9 cellular contexts compared by ENCODE assay signal in genomic region chrX:147913570-147913969, GRCh38. TPM values are rescaled to one million over a fixed set of nuclear protein-coding genes. Genes with fewer than 3 reads are reported as not detected.
A peak's percentile ranks its signal among the peaks of the same experiment; 100 is the strongest.
DNase-seq lines count a peak whose midpoint lies in the region; ATAC-seq and TF ChIP-seq lines count a peak whose summit lies in the region.
"Had no signal": no experiment of that assay in that cellular context is flagged by ENCODE, and none has a peak within 500 bp of the region (broad histone marks: within the 10 kb centered on the region; RNA-seq: fewer than 3 reads in every experiment).

No MANE protein-coding gene starts in this region.

- no peaks in the 10 kb centered on the region for H3F3A ChIP-seq in OCI-LY1 (ENCODE audit: insufficient read depth, low read length)

- no peak overlapping the region for H2AFZ ChIP-seq in OCI-LY1 (ENCODE audit: low read length)

- H3K4me1 ChIP-seq in ES-I3 (ENCODE audit: insufficient read depth, low read length) (peaks cover 3% of the 10 kb centered on the region; the same call in 1 of the 2 replicates), OCI-LY1 (ENCODE audit: insufficient read depth, low read length, severe bottlenecking) (peaks cover 66% of the 10 kb centered on the region), ectodermal cell (ENCODE audit: control insufficient read depth, insufficient read depth, low read length) (peaks cover 4% of the 10 kb centered on the region)

- H3K27ac ChIP-seq in OCI-LY1 (ENCODE audit: low read depth, low read length, poor library complexity, severe bottlenecking): no peak overlapping the region
- H3K27ac ChIP-seq in ectodermal cell (ENCODE audit: insufficient read depth, low read depth, low read length, poor library complexity, severe bottlenecking): no peak overlapping the region

- no peak for ATAC-seq in HG03521 (IDR thresholded peaks at IDR 0.05; ENCODE audit: unreplicated experiment)

- TF ChIP-seq CTCF in OCI-LY1 (IDR thresholded peaks at IDR 0.05; ENCODE audit: low read length): no peak
- TF ChIP-seq CTCF in neural crest cell (conservative IDR thresholded peaks at IDR 0.05): no peak

- H3K9me3 ChIP-seq in ES-I3 (ENCODE audit: control insufficient read depth, insufficient read depth, low read length) (no peaks in the 10 kb centered on the region), OCI-LY1 (ENCODE audit: low read length) (no peaks in the 10 kb centered on the region), ectodermal cell (ENCODE audit: control insufficient read depth, low read length) (no peaks in the 10 kb centered on the region)

- H3K9me3 Mint-ChIP-seq in neural crest cell: peaks cover 5% of the 10 kb centered on the region

- H3K4me2 ChIP-seq in OCI-LY1 (ENCODE audit: low read length): peak overlapping the region; percentile 93

- H3K4me3 Mint-ChIP-seq in neural crest cell: peak overlapping the region; percentile 96

- peaks cover 3% of the 10 kb centered on the region for H3K36me3 Mint-ChIP-seq in neural crest cell (ENCODE audit: low read depth)

- no peak overlapping the region for H3K27ac Mint-ChIP-seq in neural crest cell (ENCODE audit: unreplicated experiment)

- no CpG with 5 or more reads among the region's 6 CpGs for WGBS in ectodermal cell, 2 experiments

- H3K36me3 ChIP-seq in ES-I3 (ENCODE audit: insufficient read depth, low read length) (no peaks in the 10 kb centered on the region), OCI-LY1 (ENCODE audit: insufficient read depth, low read length) (no peaks in the 10 kb centered on the region), ectodermal cell (ENCODE audit: control insufficient read depth, insufficient read depth, low read length) (no peaks in the 10 kb centered on the region)

- DNase-seq in neural crest cell (ENCODE audit: low read depth, low spot score) (no peak), HPDE6-E6E7 (ENCODE audit: extremely low spot score) (no peak), CD1c-positive myeloid dendritic cell (ENCODE audit: extremely low spot score) (no peak)
- DNase-seq in stimulated activated CD4-positive, alpha-beta T cell treated with anti-CD3 and anti-CD28 coated beads, Interleukin-2, amount 100 ng/mL, for 24 hours: no peak
- DNase-seq: NCI-H1092 had no signal

- H3K27me3 Mint-ChIP-seq in neural crest cell (ENCODE audit: low read depth): no peaks in the 10 kb centered on the region

- peak overlapping the region; percentile 99 for H3K4me3 ChIP-seq in OCI-LY1 (ENCODE audit: low read depth, low read length, poor library complexity, severe bottlenecking)
- H3K4me3 ChIP-seq in ectodermal cell (ENCODE audit: insufficient read depth, low read depth, low read length): peak overlapping the region; percentile 76

- peaks cover 62% of the 10 kb centered on the region for H3K79me2 ChIP-seq in OCI-LY1 (ENCODE audit: insufficient read depth, low read length)

- peaks cover 34% of the 10 kb centered on the region for H3K4me1 Mint-ChIP-seq in neural crest cell

- no peaks in the 10 kb centered on the region for H3K27me3 ChIP-seq in OCI-LY1 (ENCODE audit: insufficient read depth, low read length)
- no peaks in the 10 kb centered on the region for H3K27me3 ChIP-seq in ectodermal cell (ENCODE audit: control insufficient read depth, insufficient read depth, low read length, poor library complexity, severe bottlenecking)

- H4K20me1 ChIP-seq in OCI-LY1 (ENCODE audit: insufficient read depth, low read length): no peaks in the 10 kb centered on the region

- peak overlapping the region; percentile 77; the same call in 1 of the 2 replicates for H3K9ac ChIP-seq in ES-I3 (ENCODE audit: low read depth, low read length)
- H3K9ac ChIP-seq in OCI-LY1 (ENCODE audit: low read length): peak overlapping the region; percentile 99

- no peaks in the 10 kb centered on the region for H3K9me2 ChIP-seq in OCI-LY1 (ENCODE audit: low read depth, low read length)

RNA-seq across cellular contexts. Expression of gene FMR1, which starts 1.9 kb away (rescaled TPM):
- 55.4 TPM for polyA plus RNA-seq in ectodermal cell (2013, experiment 1 of 4)
- 58.0 TPM for polyA plus RNA-seq in ectodermal cell (2013, experiment 2 of 4)
- polyA plus RNA-seq in ectodermal cell (2013, experiment 3 of 4): 40.0 TPM
- 46.9 TPM for polyA plus RNA-seq in ectodermal cell (2013, experiment 4 of 4)
- total RNA-seq in neural crest cell: 52.2 and 52.5 TPM in 2 replicates
